In the genomic region with DNA sequence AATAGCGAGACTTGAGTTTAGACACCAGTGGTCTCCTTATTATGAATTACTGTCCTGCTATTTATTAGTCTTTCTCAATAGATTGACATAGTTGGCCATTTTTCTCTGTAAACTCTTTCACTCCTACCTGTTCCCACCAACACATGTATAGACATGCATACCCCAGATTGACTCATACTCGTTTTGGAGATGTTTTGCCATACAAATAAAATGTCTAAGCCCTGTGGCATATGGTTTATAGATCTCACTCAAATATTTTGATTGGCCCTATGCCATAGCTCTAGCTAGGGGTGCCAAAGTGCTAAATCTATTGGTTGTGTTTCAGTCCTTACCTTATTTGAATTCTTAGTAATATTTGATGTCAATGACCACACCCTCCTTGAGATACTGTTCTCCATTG, we compare ENCODE assay signal across 26 cellular contexts. TPM values are rescaled to one million over a fixed set of nuclear protein-coding genes. Genes with fewer than 3 reads are reported as not detected.
A peak's percentile ranks its signal among the peaks of the same experiment; 100 is the strongest.
DNase-seq lines count a peak whose midpoint lies in the region; TF ChIP-seq lines count a peak whose summit lies in the region.
"Had no signal": no experiment of that assay in that cellular context is flagged by ENCODE, and none has a peak within 500 bp of the region (broad histone marks: within the 10 kb centered on the region; RNA-seq: fewer than 3 reads in every experiment).

No MANE protein-coding gene starts in this region.

- CTCF ChIA-PET in Calu3 (lab: Charles Lee) = no interaction called here

- intact Hi-C loops in Calu3 (cut with micrococcal nuclease; ENCODE audit: unreplicated experiment) = no loop called here

- peaks cover 18% of the 10 kb centered on the region for H3K4me1 Mint-ChIP-seq in Calu3 (ENCODE audit: low read depth, unreplicated experiment)

- H3K4me3 ChIP-seq in epithelial cell of esophagus (ENCODE audit: low read length) = no peak overlapping the region
- H3K4me3 ChIP-seq: transverse colon had no signal

- peak; percentile 59 for DNase-seq in NCI-H2171 treated with DMSO at 0.1 percent for 48 hours (lab: John Stamatoyannopoulos, UW)
- no peak for DNase-seq in NCI-H2171 (lab: John Stamatoyannopoulos, UW)
- DNase-seq in Calu3 = no peak
- peak; percentile 75 for DNase-seq in NCI-H446 treated with DMSO at 0.1 percent for 48 hours (lab: John Stamatoyannopoulos, UW)
- peak; percentile 91 for DNase-seq in epithelial cell of esophagus (ENCODE audit: low read depth)
- no peak for DNase-seq in DMS79 (lab: John Stamatoyannopoulos, UW)
- DNase-seq in germinal center (ENCODE audit: low spot score) = no peak
- no peak for DNase-seq in NCI-H187 treated with DMSO at 0.1 percent for 48 hours (lab: John Stamatoyannopoulos, UW)
- DNase-seq: 8988T; activated CD4-positive, alpha-beta T cell treated with anti-CD3 and anti-CD28 coated beads, Interleukin-2, amount 10 ng/mL, durations not matched to agents 7 days and 5 days; activated CD8-positive, alpha-beta memory T cell treated with anti-CD3 and anti-CD28 coated beads, Interleukin-2, amount 10 ng/mL, durations not matched to agents 7 days and 5 days; cerebellar nuclear complex; GF-D8; H7; KBM-7; left ventricle myocardium superior; midbrain; MM.1S; NCI-H2081 treated with DMSO at 0.1 percent for 48 hours; NCI-H510A; small intestine; SW 1271; T-helper 9 cell; transverse colon; WERI-Rb-1 had no signal

- H3K9me3 Mint-ChIP-seq in Calu3 (ENCODE audit: low read depth, unreplicated experiment) = peaks cover 13% of the 10 kb centered on the region

- peak overlapping the region; percentile 29 for H3K27ac Mint-ChIP-seq in Calu3 (ENCODE audit: unreplicated experiment)
- H3K27ac Mint-ChIP-seq: activated CD8-positive, alpha-beta memory T cell treated with anti-CD3 and anti-CD28 coated beads, Interleukin-2, amount 10 ng/mL, durations not matched to agents 7 days and 5 days; natural killer cell treated with Interleukin-12 subunit alpha and Interleukin-12 subunit beta and Interleukin-15 and Interleukin-18, amount 100 ng/mL, for 72 hours had no signal

- no peak overlapping the region for H3K4me3 Mint-ChIP-seq in Calu3 (ENCODE audit: low read depth, unreplicated experiment)
- H3K4me3 Mint-ChIP-seq: activated CD4-positive, alpha-beta T cell treated with anti-CD3 and anti-CD28 coated beads, Interleukin-2, amount 10 ng/mL, durations not matched to agents 7 days and 5 days; activated CD8-positive, alpha-beta memory T cell treated with anti-CD3 and anti-CD28 coated beads, Interleukin-2, amount 10 ng/mL, durations not matched to agents 7 days and 5 days; natural killer cell treated with Interleukin-12 subunit alpha and Interleukin-12 subunit beta and Interleukin-15 and Interleukin-18, amount 100 ng/mL, for 72 hours had no signal

- no peak for TF ChIP-seq CTCF in Calu3 (IDR thresholded peaks at IDR 0.05; ENCODE audit: unreplicated experiment)
- TF ChIP-seq CTCF in epithelial cell of esophagus (IDR thresholded peaks at IDR 0.05; ENCODE audit: insufficient read depth, low read depth, low read length, missing control alignments) = no peak

- H3K27me3 Mint-ChIP-seq in Calu3 (ENCODE audit: unreplicated experiment) = no peaks in the 10 kb centered on the region
- H3K27me3 Mint-ChIP-seq: activated CD4-positive, alpha-beta T cell treated with anti-CD3 and anti-CD28 coated beads, Interleukin-2, amount 10 ng/mL, durations not matched to agents 7 days and 5 days; activated CD8-positive, alpha-beta memory T cell treated with anti-CD3 and anti-CD28 coated beads, Interleukin-2, amount 10 ng/mL, durations not matched to agents 7 days and 5 days had no signal

- H3K36me3 Mint-ChIP-seq in Calu3 (ENCODE audit: insufficient read depth, unreplicated experiment) = no peaks in the 10 kb centered on the region

- BruUV-seq in Calu3 (replicated peaks; lab: Mats Ljungman, UMichigan) = no TSS peak

RNA-seq across cellular contexts. Expression of a gene that starts 42.3 kb away (rescaled TPM):
- 19.4 and 23.3 TPM in 2 replicates for total RNA-seq in Calu3 (2022)

Comparison
In these comparisons a context has a peak if more than half of its experiments do, and no peak if none do; other contexts are left out.
1. DNase-seq: peak in NCI-H2171 treated with DMSO at 0.1 percent for 48 hours (single experiment), NCI-H446 treated with DMSO at 0.1 percent for 48 hours (single experiment) and epithelial cell of esophagus (single experiment); none in NCI-H2171 (single experiment), Calu3 (single experiment), DMS79 (single experiment), germinal center (single experiment) and NCI-H187 treated with DMSO at 0.1 percent for 48 hours (single experiment).